Comparison of ENCODE assay signal across 8 cellular contexts in genomic region chr14:64464695-64465094, GRCh38. TPM values are rescaled to one million over a fixed set of nuclear protein-coding genes. Genes with fewer than 3 reads are reported as not detected.
DNase-seq lines count a peak whose midpoint lies in the region; TF ChIP-seq lines count a peak whose summit lies in the region.

No MANE protein-coding gene starts in this region.

- no peaks in the 10 kb centered on the region for H3K27me3 Mint-ChIP-seq in mesothelial cell of epicardium (ENCODE audit: low read depth)

- DNase-seq in NCI-H2171 treated with DMSO at 0.1 percent for 48 hours (lab: John Stamatoyannopoulos, UW): peak; percentile 73
- DNase-seq in NCI-H2171 (lab: John Stamatoyannopoulos, UW): no peak
- peak; percentile 75 for DNase-seq in NCI-H1105 treated with DMSO at 0.1 percent for 48 hours (lab: John Stamatoyannopoulos, UW)
- no peak for DNase-seq in brain microvascular endothelial cell
- DNase-seq in mesothelial cell of epicardium (ENCODE audit: low spot score in 2 of 2, unreplicated experiment in 2 of 2): no peak
- no peak for DNase-seq in 8988T
- DNase-seq in Ammon's horn (ENCODE audit: low spot score): no peak
- no peak for DNase-seq in NCI-H524 (lab: John Stamatoyannopoulos, UW)

- H3K4me3 ChIP-seq in brain microvascular endothelial cell (ENCODE audit: low read depth, low read length): peak overlapping the region; percentile 74

- H3K9me3 Mint-ChIP-seq in mesothelial cell of epicardium: no peaks in the 10 kb centered on the region

- no peaks in the 10 kb centered on the region for H3K27me3 ChIP-seq in brain microvascular endothelial cell (replicated peaks)

- no peak overlapping the region for H3K27ac ChIP-seq in brain microvascular endothelial cell

- no peaks in the 10 kb centered on the region for H3K36me3 ChIP-seq in brain microvascular endothelial cell (replicated peaks)

- in situ Hi-C loops in brain microvascular endothelial cell (cut with HindIII; ENCODE audit: low pct_ligation_motif_present, low sequenced_read_pairs): no loop called here

- peaks cover 18% of the 10 kb centered on the region for H3K4me1 Mint-ChIP-seq in mesothelial cell of epicardium

- H3K4me3 Mint-ChIP-seq in mesothelial cell of epicardium: peak overlapping the region; percentile 76

- TF ChIP-seq CTCF in brain microvascular endothelial cell (IDR thresholded peaks at IDR 0.05; ENCODE audit: low read depth, low read length, missing control alignments) (no peak), mesothelial cell of epicardium (IDR thresholded peaks at IDR 0.05; ENCODE audit: unreplicated experiment) (no peak)

- peaks cover 5% of the 10 kb centered on the region for H3K36me3 Mint-ChIP-seq in mesothelial cell of epicardium

- no peak overlapping the region for H3K27ac Mint-ChIP-seq in mesothelial cell of epicardium

RNA-seq across cellular contexts. Expression of gene AKAP5, which starts 0.6 kb away (rescaled TPM):
- total RNA-seq in mesothelial cell of epicardium: 2.0 to 2.1 TPM (median 2.1 TPM) in 3 replicates

RNA-seq across cellular contexts. Expression of gene ZBTB25, which starts 38.9 kb away (rescaled TPM):
- total RNA-seq in mesothelial cell of epicardium: 19.1 to 20.6 TPM (median 19.1 TPM) in 3 replicates

RNA-seq across cellular contexts. Expression of gene ZBTB1, which starts 39.9 kb away (rescaled TPM):
- total RNA-seq in mesothelial cell of epicardium: 66.3 to 67.4 TPM (median 66.4 TPM) in 3 replicates

Comparison
In these comparisons a context has a peak if more than half of its experiments do, and no peak if none do; other contexts are left out.
1. DNase-seq: peak in NCI-H2171 treated with DMSO at 0.1 percent for 48 hours (single experiment) and NCI-H1105 treated with DMSO at 0.1 percent for 48 hours (single experiment); none in NCI-H2171 (single experiment), brain microvascular endothelial cell (single experiment), mesothelial cell of epicardium (0 of 2), 8988T (single experiment), Ammon's horn (single experiment) and NCI-H524 (0 of 2).